ENCODE assay signal across 2 cellular contexts in the genomic region with DNA sequence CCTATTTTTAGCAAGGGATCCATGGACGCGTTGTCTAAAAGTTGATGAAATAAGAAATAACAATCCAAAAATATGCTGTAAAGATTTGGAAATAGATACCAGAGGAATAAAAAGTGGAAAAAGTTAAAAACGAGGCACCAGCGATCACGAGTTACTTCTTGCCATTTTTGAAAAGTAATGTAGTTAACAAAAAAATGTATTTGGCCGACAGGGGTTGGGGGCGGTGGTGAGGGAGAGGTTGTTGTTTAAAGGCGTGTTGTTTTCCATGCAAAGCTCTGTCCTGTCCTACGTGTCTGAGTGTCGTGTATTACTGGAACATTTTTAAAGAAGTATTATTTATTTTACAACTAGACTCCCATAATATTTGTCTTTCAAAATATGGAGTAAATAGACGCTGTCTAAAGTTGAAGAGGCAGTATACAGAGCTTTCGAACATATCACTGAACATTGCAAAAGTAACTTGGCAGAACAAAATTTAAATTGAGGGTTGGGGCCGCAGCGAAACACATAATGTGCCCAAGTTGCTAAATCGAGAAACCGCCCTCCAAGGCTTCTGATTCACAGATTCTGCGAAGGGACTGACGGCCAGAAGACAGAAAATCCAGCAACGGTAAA.
TF ChIP-seq lines count a peak whose summit lies in the region.

No MANE protein-coding gene starts in this region.

TF ChIP-seq in IMR-90, 13 proteins besides CTCF, POLR2A, EP300 and RAD21:
- TF ChIP-seq SMC3 (IDR thresholded peaks at IDR 0.05; ENCODE audit: low read depth, low read length) (no peak), BHLHE40 (IDR thresholded peaks at IDR 0.05; ENCODE audit: low read depth, low read length) (no peak), NFE2L2 (IDR thresholded peaks at IDR 0.05; ENCODE audit: low read depth, low read length) (no peak), CEBPB (IDR thresholded peaks at IDR 0.05; ENCODE audit: low read depth, low read length) (no peak), RCOR1 (IDR thresholded peaks at IDR 0.05; ENCODE audit: insufficient replicate concordance, low read length) (no peak), MAZ (IDR thresholded peaks at IDR 0.05; ENCODE audit: borderline replicate concordance, low read depth, low read length) (no peak), MXI1 (IDR thresholded peaks at IDR 0.05; ENCODE audit: borderline replicate concordance, low read depth, low read length) (no peak), FOS (IDR thresholded peaks at IDR 0.05; ENCODE audit: low read depth, low read length) (no peak), MAFK (IDR thresholded peaks at IDR 0.05; ENCODE audit: low read depth, low read length) (no peak), CHD1 (IDR thresholded peaks at IDR 0.05; ENCODE audit: low read depth, low read length) (no peak), RFX5 (IDR thresholded peaks at IDR 0.05; ENCODE audit: low read depth, low read length) (no peak)
- TF ChIP-seq, protein P1, sequence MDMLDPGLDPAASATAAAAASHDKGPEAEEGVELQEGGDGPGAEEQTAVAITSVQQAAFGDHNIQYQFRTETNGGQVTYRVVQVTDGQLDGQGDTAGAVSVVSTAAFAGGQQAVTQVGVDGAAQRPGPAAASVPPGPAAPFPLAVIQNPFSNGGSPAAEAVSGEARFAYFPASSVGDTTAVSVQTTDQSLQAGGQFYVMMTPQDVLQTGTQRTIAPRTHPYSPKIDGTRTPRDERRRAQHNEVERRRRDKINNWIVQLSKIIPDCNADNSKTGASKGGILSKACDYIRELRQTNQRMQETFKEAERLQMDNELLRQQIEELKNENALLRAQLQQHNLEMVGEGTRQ (IDR thresholded peaks at IDR 0.05; ENCODE audit: low read depth, low read length), result no peak
- TF ChIP-seq, protein P2, sequence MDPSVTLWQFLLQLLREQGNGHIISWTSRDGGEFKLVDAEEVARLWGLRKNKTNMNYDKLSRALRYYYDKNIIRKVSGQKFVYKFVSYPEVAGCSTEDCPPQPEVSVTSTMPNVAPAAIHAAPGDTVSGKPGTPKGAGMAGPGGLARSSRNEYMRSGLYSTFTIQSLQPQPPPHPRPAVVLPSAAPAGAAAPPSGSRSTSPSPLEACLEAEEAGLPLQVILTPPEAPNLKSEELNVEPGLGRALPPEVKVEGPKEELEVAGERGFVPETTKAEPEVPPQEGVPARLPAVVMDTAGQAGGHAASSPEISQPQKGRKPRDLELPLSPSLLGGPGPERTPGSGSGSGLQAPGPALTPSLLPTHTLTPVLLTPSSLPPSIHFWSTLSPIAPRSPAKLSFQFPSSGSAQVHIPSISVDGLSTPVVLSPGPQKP (IDR thresholded peaks at IDR 0.05; ENCODE audit: borderline replicate concordance, low read depth, low read length), result no peak

TF ChIP-seq in liver, 16 proteins besides CTCF, POLR2A, EP300 and RAD21:
- no peak for TF ChIP-seq FOXA2 (IDR thresholded peaks at IDR 0.05)
- TF ChIP-seq HNF4A (conservative IDR thresholded peaks at IDR 0.05), result no peak
- TF ChIP-seq, protein P3, sequence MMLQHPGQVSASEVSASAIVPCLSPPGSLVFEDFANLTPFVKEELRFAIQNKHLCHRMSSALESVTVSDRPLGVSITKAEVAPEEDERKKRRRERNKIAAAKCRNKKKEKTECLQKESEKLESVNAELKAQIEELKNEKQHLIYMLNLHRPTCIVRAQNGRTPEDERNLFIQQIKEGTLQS (IDR thresholded peaks at IDR 0.05), result no peak
- no peak for TF ChIP-seq EGR1 (IDR thresholded peaks at IDR 0.05; ENCODE audit: low read depth in 2 of 2)
- no peak for TF ChIP-seq TAF1 (conservative IDR thresholded peaks at IDR 0.05)
- TF ChIP-seq SP1 (IDR thresholded peaks at IDR 0.05), result no peak
- TF ChIP-seq FOXA1 (IDR thresholded peaks at IDR 0.05), result no peak
- no peak for TF ChIP-seq RXRA (IDR thresholded peaks at IDR 0.05)
- TF ChIP-seq, protein P4, sequence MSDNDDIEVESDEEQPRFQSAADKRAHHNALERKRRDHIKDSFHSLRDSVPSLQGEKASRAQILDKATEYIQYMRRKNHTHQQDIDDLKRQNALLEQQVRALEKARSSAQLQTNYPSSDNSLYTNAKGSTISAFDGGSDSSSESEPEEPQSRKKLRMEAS (IDR thresholded peaks at IDR 0.05), result no peak
- TF ChIP-seq YY1 (IDR thresholded peaks at IDR 0.05), result no peak
- TF ChIP-seq, protein P5, sequence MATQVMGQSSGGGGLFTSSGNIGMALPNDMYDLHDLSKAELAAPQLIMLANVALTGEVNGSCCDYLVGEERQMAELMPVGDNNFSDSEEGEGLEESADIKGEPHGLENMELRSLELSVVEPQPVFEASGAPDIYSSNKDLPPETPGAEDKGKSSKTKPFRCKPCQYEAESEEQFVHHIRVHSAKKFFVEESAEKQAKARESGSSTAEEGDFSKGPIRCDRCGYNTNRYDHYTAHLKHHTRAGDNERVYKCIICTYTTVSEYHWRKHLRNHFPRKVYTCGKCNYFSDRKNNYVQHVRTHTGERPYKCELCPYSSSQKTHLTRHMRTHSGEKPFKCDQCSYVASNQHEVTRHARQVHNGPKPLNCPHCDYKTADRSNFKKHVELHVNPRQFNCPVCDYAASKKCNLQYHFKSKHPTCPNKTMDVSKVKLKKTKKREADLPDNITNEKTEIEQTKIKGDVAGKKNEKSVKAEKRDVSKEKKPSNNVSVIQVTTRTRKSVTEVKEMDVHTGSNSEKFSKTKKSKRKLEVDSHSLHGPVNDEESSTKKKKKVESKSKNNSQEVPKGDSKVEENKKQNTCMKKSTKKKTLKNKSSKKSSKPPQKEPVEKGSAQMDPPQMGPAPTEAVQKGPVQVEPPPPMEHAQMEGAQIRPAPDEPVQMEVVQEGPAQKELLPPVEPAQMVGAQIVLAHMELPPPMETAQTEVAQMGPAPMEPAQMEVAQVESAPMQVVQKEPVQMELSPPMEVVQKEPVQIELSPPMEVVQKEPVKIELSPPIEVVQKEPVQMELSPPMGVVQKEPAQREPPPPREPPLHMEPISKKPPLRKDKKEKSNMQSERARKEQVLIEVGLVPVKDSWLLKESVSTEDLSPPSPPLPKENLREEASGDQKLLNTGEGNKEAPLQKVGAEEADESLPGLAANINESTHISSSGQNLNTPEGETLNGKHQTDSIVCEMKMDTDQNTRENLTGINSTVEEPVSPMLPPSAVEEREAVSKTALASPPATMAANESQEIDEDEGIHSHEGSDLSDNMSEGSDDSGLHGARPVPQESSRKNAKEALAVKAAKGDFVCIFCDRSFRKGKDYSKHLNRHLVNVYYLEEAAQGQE (IDR thresholded peaks at IDR 0.05), result no peak
- TF ChIP-seq JUND (IDR thresholded peaks at IDR 0.05), result no peak
